ENCODE assay signal across 21 cellular contexts in the genomic region with DNA sequence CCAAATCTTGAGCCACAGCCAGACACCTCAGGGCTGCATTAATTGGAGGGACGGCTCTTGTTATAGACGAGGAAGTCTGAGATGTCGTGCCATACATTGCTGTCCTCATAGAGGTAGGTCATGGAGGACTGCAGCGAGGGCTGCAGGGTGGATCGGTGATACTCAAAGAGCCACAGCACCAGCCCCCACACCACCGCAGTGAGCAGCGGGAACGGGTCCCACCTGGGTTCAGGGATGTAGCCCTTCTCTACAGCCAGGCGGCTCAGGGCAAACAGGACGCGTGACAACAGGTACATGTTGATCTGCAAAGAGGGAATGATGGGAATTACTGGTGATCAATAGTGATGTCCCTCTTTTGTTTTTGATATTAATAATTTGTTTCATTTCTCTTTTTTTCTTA. TPM values are rescaled to one million over a fixed set of nuclear protein-coding genes. Genes with fewer than 3 reads are reported as not detected.
DNase-seq lines count a peak whose midpoint lies in the region; ATAC-seq and TF ChIP-seq lines count a peak whose summit lies in the region.
"Had no signal": no experiment of that assay in that cellular context is flagged by ENCODE, and none has a peak within 500 bp of the region (broad histone marks: within the 10 kb centered on the region; RNA-seq: fewer than 3 reads in every experiment).

No MANE protein-coding gene starts in this region.

- no peak overlapping the region for H2AFZ ChIP-seq in osteoblast (ENCODE audit: low read length)
- H2AFZ ChIP-seq: GM23248 had no signal

- POLR2A ChIA-PET in Caco-2 (lab: Charles Lee): no interaction called here

- no peak overlapping the region for H3K4me2 ChIP-seq in osteoblast (ENCODE audit: insufficient read depth, low read length)
- H3K4me2 ChIP-seq: BLaER1 had no signal

- TF ChIP-seq CTCF in Caco-2 (IDR thresholded peaks at IDR 0.05; ENCODE audit: insufficient read depth in 1 of 2, low read depth in 1 of 2, low read length in 1 of 2, severe bottlenecking in 1 of 2, unreplicated experiment in 1 of 2) (no peak), osteoblast (IDR thresholded peaks at IDR 0.05; ENCODE audit: extremely low read depth, low read depth, low read length) (no peak), Peyer's patch (IDR thresholded peaks at IDR 0.05) (no peak)

- H3K36me3 Mint-ChIP-seq in T-helper 2 cell treated with Interferon-gamma antibody and Interleukin-4, amounts not matched to agents 5 μg/mL and 100 μg/mL, for 36 hours (ENCODE audit: low read depth): peaks cover 30% of the 10 kb centered on the region
- peaks cover 16% of the 10 kb centered on the region for H3K36me3 Mint-ChIP-seq in Caco-2 (ENCODE audit: insufficient read depth, unreplicated experiment)
- peaks cover 30% of the 10 kb centered on the region for H3K36me3 Mint-ChIP-seq in activated T-helper 17 cell treated with anti-CD3 and anti-CD28 coated beads, Interleukin-2, amount 50 U/mL, for 72 hours (ENCODE audit: low read depth)

- H3K4me1 ChIP-seq in Caco-2 (peaks cover 9% of the 10 kb centered on the region), osteoblast (ENCODE audit: insufficient read depth, low read length) (no peaks in the 10 kb centered on the region), Peyer's patch (peaks cover 0 to 4% (median 0%) of the 10 kb centered on the region in 4 donors)

- peaks cover 27% of the 10 kb centered on the region for H3K4me1 Mint-ChIP-seq in T-helper 2 cell treated with Interferon-gamma antibody and Interleukin-4, amounts not matched to agents 5 μg/mL and 100 μg/mL, for 36 hours (ENCODE audit: low read depth)
- peaks cover 20% of the 10 kb centered on the region for H3K4me1 Mint-ChIP-seq in Caco-2 (ENCODE audit: low read depth, unreplicated experiment)
- H3K4me1 Mint-ChIP-seq in activated T-helper 17 cell treated with anti-CD3 and anti-CD28 coated beads, Interleukin-2, amount 50 U/mL, for 72 hours: peaks cover 21% of the 10 kb centered on the region

- TF ChIP-seq POLR2A in Peyer's patch (IDR thresholded peaks at IDR 0.05): no peak

- H3K9me3 Mint-ChIP-seq in T-helper 2 cell treated with Interferon-gamma antibody and Interleukin-4, amounts not matched to agents 5 μg/mL and 100 μg/mL, for 36 hours: no peaks in the 10 kb centered on the region
- H3K9me3 Mint-ChIP-seq in Caco-2 (ENCODE audit: unreplicated experiment): peaks cover 19% of the 10 kb centered on the region
- no peaks in the 10 kb centered on the region for H3K9me3 Mint-ChIP-seq in activated T-helper 17 cell treated with anti-CD3 and anti-CD28 coated beads, Interleukin-2, amount 50 U/mL, for 72 hours
- H3K9me3 Mint-ChIP-seq: CD8-positive, alpha-beta T cell had no signal

- CTCF ChIA-PET in Caco-2 (lab: Charles Lee): no interaction called here

- intact Hi-C loops in Caco-2 (cut with micrococcal nuclease; ENCODE audit: unreplicated experiment): no loop called here

- no peak overlapping the region for H3K27ac ChIP-seq in osteoblast (ENCODE audit: low read depth, low read length)
- no peak overlapping the region for H3K27ac ChIP-seq in Peyer's patch
- H3K27ac ChIP-seq: BLaER1, C4-2B, GM23248 had no signal

- no peak overlapping the region for H3K4me3 Mint-ChIP-seq in T-helper 2 cell treated with Interferon-gamma antibody and Interleukin-4, amounts not matched to agents 5 μg/mL and 100 μg/mL, for 36 hours
- H3K4me3 Mint-ChIP-seq in Caco-2 (ENCODE audit: unreplicated experiment): no peak overlapping the region
- H3K4me3 Mint-ChIP-seq in activated T-helper 17 cell treated with anti-CD3 and anti-CD28 coated beads, Interleukin-2, amount 50 U/mL, for 72 hours: no peak overlapping the region
- H3K4me3 Mint-ChIP-seq: B cell; CD4-positive, CD25-positive, alpha-beta regulatory T cell; CD8-positive, alpha-beta T cell had no signal

- no peaks in the 10 kb centered on the region for H4K20me1 ChIP-seq in osteoblast (ENCODE audit: insufficient read depth, low read length)
- H4K20me1 ChIP-seq: BLaER1 had no signal

- H3K36me3 ChIP-seq in Caco-2 (ENCODE audit: control insufficient read depth, insufficient read depth, low read length): peaks cover 6% of the 10 kb centered on the region
- peaks cover 18% of the 10 kb centered on the region for H3K36me3 ChIP-seq in osteoblast (ENCODE audit: insufficient read depth, low read length)
- peaks cover 0 to 40% (median 0%) of the 10 kb centered on the region in 3 donors for H3K36me3 ChIP-seq in Peyer's patch
- H3K36me3 ChIP-seq: BLaER1 had no signal

- DNase-seq in T-helper 2 cell treated with Interferon-gamma antibody and Interleukin-4, amounts not matched to agents 5 μg/mL and 100 μg/mL, for 36 hours (ENCODE audit: low spot score): no peak
- DNase-seq in T-helper 2 cell (no peak), Caco-2 (no peak), osteoblast (ENCODE audit: insufficient read length, low spot score, missing footprints) (peak; percentile 51), Peyer's patch (no peak)
- DNase-seq: CD4-positive, CD25-positive, alpha-beta regulatory T cell; CD8-positive, alpha-beta T cell; DMS 273 treated with DMSO at 0.1 percent for 48 hours; DMS79; EL; GDM1; GM23248; H7; HCEC 1CT had no signal

- ATAC-seq in activated T-helper 17 cell treated with anti-CD3 and anti-CD28 coated beads, Interleukin-2, amount 50 U/mL, for 72 hours (replicated peaks): no peak
- ATAC-seq in HG02973 (IDR thresholded peaks at IDR 0.05; ENCODE audit: unreplicated experiment): no peak
- ATAC-seq: CD8-positive, alpha-beta T cell; GM12878 had no signal

- H3K27me3 Mint-ChIP-seq in T-helper 2 cell treated with Interferon-gamma antibody and Interleukin-4, amounts not matched to agents 5 μg/mL and 100 μg/mL, for 36 hours (ENCODE audit: low read depth): no peaks in the 10 kb centered on the region
- H3K27me3 Mint-ChIP-seq in Caco-2 (ENCODE audit: insufficient read depth, unreplicated experiment): no peaks in the 10 kb centered on the region
- H3K27me3 Mint-ChIP-seq in activated T-helper 17 cell treated with anti-CD3 and anti-CD28 coated beads, Interleukin-2, amount 50 U/mL, for 72 hours: no peaks in the 10 kb centered on the region
- H3K27me3 Mint-ChIP-seq: B cell; CD4-positive, CD25-positive, alpha-beta regulatory T cell had no signal

- BruUV-seq in Caco-2 (replicated peaks; lab: Mats Ljungman, UMichigan): no TSS peak

- H3K4me3 ChIP-seq in Caco-2 (ENCODE audit: low read depth, low read length) (no peak overlapping the region), osteoblast (ENCODE audit: insufficient read depth, low read length) (no peak overlapping the region), Peyer's patch (no peak overlapping the region)
- H3K4me3 ChIP-seq: BLaER1, GM12878, GM23248 had no signal

- H3K79me2 ChIP-seq in osteoblast (ENCODE audit: insufficient read depth, low read length): no peaks in the 10 kb centered on the region

- peaks cover 4% of the 10 kb centered on the region for H3K9me3 ChIP-seq in Caco-2
- H3K9me3 ChIP-seq in osteoblast (ENCODE audit: low read depth, low read length): no peaks in the 10 kb centered on the region
- H3K9me3 ChIP-seq in Peyer's patch: no peaks in the 10 kb centered on the region
- H3K9me3 ChIP-seq: BLaER1 had no signal

- peak overlapping the region; percentile 41 for H3K27ac Mint-ChIP-seq in T-helper 2 cell treated with Interferon-gamma antibody and Interleukin-4, amounts not matched to agents 5 μg/mL and 100 μg/mL, for 36 hours
- H3K27ac Mint-ChIP-seq in Caco-2 (ENCODE audit: unreplicated experiment): peak overlapping the region; percentile 13
- H3K27ac Mint-ChIP-seq in activated T-helper 17 cell treated with anti-CD3 and anti-CD28 coated beads, Interleukin-2, amount 50 U/mL, for 72 hours: peak overlapping the region; percentile 54
- H3K27ac Mint-ChIP-seq: B cell; CD4-positive, CD25-positive, alpha-beta regulatory T cell; CD8-positive, alpha-beta T cell had no signal

- no peaks in the 10 kb centered on the region for H3K27me3 ChIP-seq in Caco-2 (replicated peaks; ENCODE audit: control insufficient read depth, insufficient read depth, low read length)
- H3K27me3 ChIP-seq in osteoblast (ENCODE audit: insufficient read depth, low read length): no peaks in the 10 kb centered on the region
- H3K27me3 ChIP-seq in Peyer's patch: no peaks in the 10 kb centered on the region
- H3K27me3 ChIP-seq: BLaER1 had no signal

RNA-seq across cellular contexts. Expression of a gene that starts 12.4 kb away (rescaled TPM):
- 37.3 and 39.5 TPM in 2 replicates for total RNA-seq in Caco-2 (2022)
- 1 to 10 TPM; 6.7 to 8.0 TPM for total RNA-seq in activated T-helper 17 cell treated with anti-CD3 and anti-CD28 coated beads, Interleukin-2, amount 50 U/mL, for 72 hours
- total RNA-seq in osteoblast: 5.1 and 6.5 TPM in 2 replicates
- total RNA-seq in Peyer's patch: 10 to 100 TPM in 2 of 4 donors, 1 to 10 TPM in 1, under 1 TPM in 1; 0.83 to 15.3 (median 8.1) TPM

RNA-seq across cellular contexts. Expression of a gene that starts 21.5 kb away (rescaled TPM):
- 67.5 and 74.7 TPM in 2 replicates for total RNA-seq in Caco-2 (2022)
- 10 to 100 TPM; 40.2 to 65.4 TPM for total RNA-seq in activated T-helper 17 cell treated with anti-CD3 and anti-CD28 coated beads, Interleukin-2, amount 50 U/mL, for 72 hours
- total RNA-seq in osteoblast: 1.4 and 2.4 TPM in 2 replicates
- total RNA-seq in Peyer's patch: 10 to 100 TPM in 1 of 4 donors, 1 to 10 TPM in 3; 2.1 to 32.2 (median 4.9) TPM

RNA-seq across cellular contexts. Expression of a gene that starts 24.1 kb away (rescaled TPM):
- total RNA-seq in Caco-2 (2022) (2.9 and 4.6 TPM in 2 replicates), osteoblast (1.1 and 1.2 TPM in 2 replicates), Peyer's patch (10 to 100 TPM in 1 of 4 donors, 1 to 10 TPM in 3; 2.5 to 13.5 (median 3.6) TPM)
- 1 to 10 TPM; 6.4 to 9.0 TPM for total RNA-seq in activated T-helper 17 cell treated with anti-CD3 and anti-CD28 coated beads, Interleukin-2, amount 50 U/mL, for 72 hours

RNA-seq across cellular contexts. Expression of a gene that starts 33.4 kb away (rescaled TPM):
- 98.4 and 105 TPM in 2 replicates for total RNA-seq in Caco-2 (2022)
- total RNA-seq in activated T-helper 17 cell treated with anti-CD3 and anti-CD28 coated beads, Interleukin-2, amount 50 U/mL, for 72 hours: 10 to 100 TPM; 20.8 to 26.5 TPM
- 14.7 and 27.1 TPM in 2 replicates for total RNA-seq in osteoblast
- 100 to 1,000 TPM in 3 of 4 donors, 10 to 100 TPM in 1; 77.1 to 146 (median 110) TPM for total RNA-seq in Peyer's patch

RNA-seq across cellular contexts. Expression of a gene that starts 40.9 kb away (rescaled TPM):
- total RNA-seq in Caco-2 (2022) (3.4 and 4.5 TPM in 2 replicates), osteoblast (1.8 and 2.2 TPM in 2 replicates), Peyer's patch (1 to 10 TPM in 3 of 4 donors, not detected in 1; 1.2 to 3.1 (median 2.5) TPM)
- total RNA-seq in activated T-helper 17 cell treated with anti-CD3 and anti-CD28 coated beads, Interleukin-2, amount 50 U/mL, for 72 hours: 1 to 10 TPM; 1.5 to 2.6 TPM
- total RNA-seq: H1 had no signal
